Comparison of ENCODE assay signal across 8 cellular contexts in the genomic region with DNA sequence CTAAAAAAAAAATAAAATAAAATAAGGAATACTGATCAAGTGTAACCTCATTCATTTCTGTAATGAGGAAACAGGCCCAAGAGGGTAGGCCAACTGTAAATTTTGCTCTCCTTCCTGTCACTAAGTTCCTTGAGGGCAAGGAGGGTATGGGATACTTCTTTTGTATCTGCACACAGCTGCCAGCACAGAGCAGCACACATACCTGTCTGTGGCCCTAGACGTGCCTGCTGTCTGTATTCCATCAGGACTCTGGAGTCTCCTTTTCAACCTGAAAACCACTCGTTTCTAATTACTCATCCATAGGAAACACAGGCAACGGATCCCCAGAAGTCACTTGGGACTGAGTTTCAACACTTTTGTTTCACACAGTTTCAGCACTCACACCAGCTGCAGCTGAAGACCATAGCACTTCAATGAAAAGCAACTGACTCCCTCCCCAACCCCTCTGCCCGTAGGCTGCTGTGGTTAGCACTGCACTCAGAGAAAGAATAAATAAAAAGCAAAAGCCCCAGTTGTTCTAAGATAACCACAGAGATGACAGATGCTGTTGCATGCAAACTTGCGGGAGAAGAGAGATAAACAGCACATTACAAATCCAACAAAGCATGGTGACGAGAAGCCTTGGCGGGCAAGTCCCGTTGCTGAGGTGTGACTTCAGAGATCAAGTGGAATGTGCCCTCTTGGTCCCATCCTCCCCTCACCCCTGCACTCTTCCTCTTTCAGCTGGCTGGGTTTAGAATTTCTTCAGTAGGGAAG. TPM values are rescaled to one million over a fixed set of nuclear protein-coding genes. Genes with fewer than 3 reads are reported as not detected.
DNase-seq lines count a peak whose midpoint lies in the region; ATAC-seq and TF ChIP-seq lines count a peak whose summit lies in the region.

No MANE protein-coding gene starts in this region.

- no peaks in the 10 kb centered on the region for H4K20me1 ChIP-seq in hepatocyte (ENCODE audit: insufficient read depth, poor library complexity, severe bottlenecking)

- DNase-seq in NOMO-1 treated with DMSO at 0.1 percent for 48 hours (lab: John Stamatoyannopoulos, UW; ENCODE audit: unreplicated experiment) (peak; percentile 85), fibroblast of mammary gland (ENCODE audit: low read depth) (peak; percentile 82), hepatocyte (ENCODE audit: low spot score) (no peak), globus pallidus (ENCODE audit: low spot score) (no peak), SW480 (ENCODE audit: low spot score) (no peak)

- H3K9me3 ChIP-seq in hepatocyte (ENCODE audit: low read depth), result no peaks in the 10 kb centered on the region

- no peaks in the 10 kb centered on the region for H3K36me3 ChIP-seq in hepatocyte (replicated peaks; ENCODE audit: insufficient read depth, low read depth)

- H2AFZ ChIP-seq in hepatocyte, result no peak overlapping the region

- WGBS in hepatocyte (ENCODE audit: low lambda C conversion rate, missing lambda C conversion rate), result 47% methylated on average over 8 of the region's 8 CpGs

- no peaks in the 10 kb centered on the region for H3K27me3 ChIP-seq in hepatocyte

- no peak overlapping the region for H3K4me3 ChIP-seq in fibroblast of mammary gland (ENCODE audit: control insufficient read depth, low read depth, low read length)
- no peak overlapping the region for H3K4me3 ChIP-seq in hepatocyte

- ATAC-seq in GM18867 (IDR thresholded peaks at IDR 0.05; ENCODE audit: unreplicated experiment) (peak; percentile 96), HG02870 (IDR thresholded peaks at IDR 0.05; ENCODE audit: unreplicated experiment) (peak; percentile 45), GM21717 (IDR thresholded peaks at IDR 0.05; ENCODE audit: unreplicated experiment) (no peak)

- TF ChIP-seq CTCF in fibroblast of mammary gland (conservative IDR thresholded peaks at IDR 0.05; ENCODE audit: control insufficient read depth, insufficient read depth, low read depth, low read length), result no peak
- TF ChIP-seq CTCF in hepatocyte (IDR thresholded peaks at IDR 0.05; ENCODE audit: poor library complexity), result no peak

- no peak overlapping the region for H3K4me2 ChIP-seq in hepatocyte

- H3K9me2 ChIP-seq in hepatocyte (replicated peaks; ENCODE audit: insufficient read depth), result no peaks in the 10 kb centered on the region

- no peaks in the 10 kb centered on the region for H3K4me1 ChIP-seq in hepatocyte (ENCODE audit: insufficient read depth)

- H3K79me2 ChIP-seq in hepatocyte, result no peaks in the 10 kb centered on the region

- no peak overlapping the region for H3K27ac ChIP-seq in hepatocyte

RNA-seq across cellular contexts. Expression of gene CRACR2A, which starts 24.9 kb away (rescaled TPM):
- 0.80 and 1.1 TPM in 2 replicates for total RNA-seq in hepatocyte
- 0.30 and 0.64 TPM in 2 replicates for polyA plus RNA-seq in hepatocyte

Comparison
In these comparisons a context has a peak if more than half of its experiments do, and no peak if none do; other contexts are left out.
1. DNase-seq: peak in NOMO-1 treated with DMSO at 0.1 percent for 48 hours (single experiment) and fibroblast of mammary gland (single experiment); none in hepatocyte (single experiment), globus pallidus (single experiment) and SW480 (single experiment).